15 cellular contexts compared by ENCODE assay signal in genomic region chr7:48563334-48563733, GRCh38.
"Had no signal": no experiment of that assay in that cellular context is flagged by ENCODE, and none has a peak within 500 bp of the region (broad histone marks: within the 10 kb centered on the region; RNA-seq: fewer than 3 reads in every experiment).

No MANE protein-coding gene starts in this region.

- H2AFZ ChIP-seq: parathyroid adenoma had no signal

- H3K4me3 ChIP-seq: dorsolateral prefrontal cortex, lung, mucosa of descending colon, thoracic aorta, upper lobe of right lung had no signal

- H3K9ac ChIP-seq: parathyroid adenoma had no signal

- H3K27ac ChIP-seq: dorsolateral prefrontal cortex, parathyroid adenoma, thoracic aorta, upper lobe of right lung had no signal

- H3K4me1 ChIP-seq: parathyroid adenoma, upper lobe of right lung had no signal

- FAIRE-seq: islet of Langerhans had no signal

- H3K9me3 ChIP-seq: thoracic aorta, upper lobe of right lung had no signal

- H3K27me3 ChIP-seq: dorsolateral prefrontal cortex, upper lobe of right lung had no signal

- DNase-seq: activated CD4-positive, alpha-beta T cell treated with anti-CD3 and anti-CD28 coated beads, Interleukin-2, amount 50 U/mL, for 1 hour; activated CD8-positive, alpha-beta memory T cell treated with anti-CD3 and anti-CD28 coated beads for 24 hours; activated naive CD4-positive, alpha-beta T cell; aorta; dorsolateral prefrontal cortex; endodermal cell; mucosa of descending colon; naive thymus-derived CD4-positive, alpha-beta T cell; stimulated activated CD4-positive, alpha-beta T cell treated with anti-CD3 and anti-CD28 coated beads, Interleukin-2, amount 100 ng/mL, for 24 hours; upper lobe of right lung had no signal

- ATAC-seq: activated CD4-positive, CD25-positive, alpha-beta regulatory T cell treated with anti-CD3 and anti-CD28 coated beads, Interleukin-2, amount 50 U/mL, for 24 hours; mucosa of descending colon; naive thymus-derived CD4-positive, alpha-beta T cell; upper lobe of right lung had no signal

- H3K36me3 ChIP-seq: thoracic aorta, upper lobe of right lung had no signal

- H3K79me2 ChIP-seq: parathyroid adenoma had no signal
